1 cellular context compared by ENCODE assay signal in the genomic region with DNA sequence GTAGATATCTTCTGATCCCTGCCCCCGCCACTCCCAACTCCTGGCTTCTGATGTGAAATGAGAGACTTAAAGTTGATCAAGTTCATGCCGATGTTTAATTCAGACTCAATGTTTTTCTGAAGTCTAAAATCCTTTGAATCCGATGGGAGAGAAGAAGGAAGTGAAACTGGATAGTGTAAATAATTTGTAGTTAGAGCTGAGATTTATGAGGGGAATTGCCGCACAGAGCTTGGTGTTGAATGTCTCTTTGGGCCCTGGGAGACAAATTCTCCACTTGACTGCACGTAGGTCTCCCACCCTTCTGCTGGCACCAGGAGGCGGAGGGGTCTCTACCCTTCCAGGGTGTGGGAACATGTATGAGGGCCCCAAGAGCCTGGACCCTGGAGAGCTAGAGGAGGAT.
TF ChIP-seq lines count a peak whose summit lies in the region.

No MANE protein-coding gene starts in this region.

TF ChIP-seq in GM12878, 131 proteins besides CTCF, POLR2A, EP300 and RAD21:
- TF ChIP-seq MYB (IDR thresholded peaks at IDR 0.05; ENCODE audit: borderline replicate concordance, low read depth, low read length) (no peak), WRNIP1 (IDR thresholded peaks at IDR 0.05; ENCODE audit: borderline replicate concordance, low read depth, low read length) (no peak), TAF1 (IDR thresholded peaks at IDR 0.05; ENCODE audit: borderline replicate concordance, low read depth, low read length) (no peak), CREB1 (IDR thresholded peaks at IDR 0.05; ENCODE audit: low read depth) (no peak), ZNF217 (IDR thresholded peaks at IDR 0.05) (no peak), SPI1 (IDR thresholded peaks at IDR 0.05; ENCODE audit: borderline replicate concordance, insufficient read depth, low read depth, low read length) (peak; percentile 34; the same call in 1 of the 2 replicates)
- TF ChIP-seq, protein P1, sequence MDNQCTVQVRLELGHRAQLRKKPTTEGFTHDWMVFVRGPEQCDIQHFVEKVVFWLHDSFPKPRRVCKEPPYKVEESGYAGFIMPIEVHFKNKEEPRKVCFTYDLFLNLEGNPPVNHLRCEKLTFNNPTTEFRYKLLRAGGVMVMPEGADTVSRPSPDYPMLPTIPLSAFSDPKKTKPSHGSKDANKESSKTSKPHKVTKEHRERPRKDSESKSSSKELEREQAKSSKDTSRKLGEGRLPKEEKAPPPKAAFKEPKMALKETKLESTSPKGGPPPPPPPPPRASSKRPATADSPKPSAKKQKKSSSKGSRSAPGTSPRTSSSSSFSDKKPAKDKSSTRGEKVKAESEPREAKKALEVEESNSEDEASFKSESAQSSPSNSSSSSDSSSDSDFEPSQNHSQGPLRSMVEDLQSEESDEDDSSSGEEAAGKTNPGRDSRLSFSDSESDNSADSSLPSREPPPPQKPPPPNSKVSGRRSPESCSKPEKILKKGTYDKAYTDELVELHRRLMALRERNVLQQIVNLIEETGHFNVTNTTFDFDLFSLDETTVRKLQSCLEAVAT (IDR thresholded peaks at IDR 0.05), result no peak
